17 cellular contexts compared by ENCODE assay signal in the genomic region with DNA sequence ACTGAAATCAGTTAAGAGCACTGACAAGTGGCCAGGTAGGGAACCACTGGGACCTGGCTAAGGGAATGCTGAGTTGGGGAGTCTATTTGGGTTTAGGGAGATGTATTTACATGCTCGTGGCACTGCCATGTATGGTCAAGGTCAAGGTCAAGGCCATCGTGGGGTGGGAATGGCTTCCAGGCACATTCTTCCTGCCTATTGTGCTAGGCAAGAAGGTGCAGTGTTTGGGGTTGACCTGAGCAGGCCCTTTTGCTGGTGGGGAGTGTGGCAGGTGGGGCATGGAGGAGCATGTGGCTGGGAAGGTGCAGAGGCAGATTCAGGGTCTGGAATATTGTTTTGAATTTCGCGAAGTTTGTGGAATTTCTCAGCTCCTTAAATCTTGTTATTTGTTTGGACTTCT. TPM values are rescaled to one million over a fixed set of nuclear protein-coding genes. Genes with fewer than 3 reads are reported as not detected.
DNase-seq lines count a peak whose midpoint lies in the region.
"Had no signal": no experiment of that assay in that cellular context is flagged by ENCODE, and none has a peak within 500 bp of the region (broad histone marks: within the 10 kb centered on the region; RNA-seq: fewer than 3 reads in every experiment).

No MANE protein-coding gene starts in this region.

- intact Hi-C loops in posterior vena cava (cut with DNase I) = loop anchor here (5.0 to 10.0 kb wide), 2 partner anchors 267 to 269 kb away; no protein-coding TSS in a partner anchor

- no peaks in the 10 kb centered on the region for H3K36me3 ChIP-seq in H7 (replicated peaks; ENCODE audit: control insufficient read depth, insufficient read depth, low read length)
- H3K36me3 ChIP-seq: BE2C had no signal

- DNase-seq in H7 (peak; percentile 24), caudate nucleus (lab: John Stamatoyannopoulos, UW) (no peak), mesenteric fat pad (ENCODE audit: low spot score) (peak; percentile 53), posterior vena cava (ENCODE audit: low spot score) (peak; percentile 45), HK-2 (ENCODE audit: unreplicated experiment) (no peak), NOMO-1 (lab: John Stamatoyannopoulos, UW; ENCODE audit: unreplicated experiment in 2 of 2) (no peak)
- DNase-seq in stimulated activated CD4-positive, alpha-beta T cell treated with anti-CD3 and anti-CD28 coated beads, Interleukin-4, amount 100 ng/mL, for 4 hours = no peak
- DNase-seq: BE2C; CD4-positive, CD25-positive, alpha-beta regulatory T cell; DMS79; GM23248; HCEC 1CT; NCI-H1105; NCI-H2081; NCI-H2171; NCI-H524 treated with DMSO at 0.1 percent for 48 hours; SHP77 had no signal

- peak overlapping the region; percentile 46 for H3K27ac ChIP-seq in caudate nucleus (ENCODE audit: low read depth, low read length)
- H3K27ac ChIP-seq: GM23248 had no signal

- H3K27me3 ChIP-seq in H7 (ENCODE audit: control insufficient read depth, insufficient read depth, low read length) = no peaks in the 10 kb centered on the region; the same call in 1 of the 2 replicates
- H3K27me3 ChIP-seq: BE2C had no signal

- H3K4me3 ChIP-seq in H7 (ENCODE audit: insufficient read depth, low read depth, low read length) = no peak overlapping the region
- H3K4me3 ChIP-seq: GM23248 had no signal

RNA-seq across cellular contexts. Expression of a gene that starts 17.8 kb away (rescaled TPM):
- 5.8 and 8.4 TPM in 2 replicates for total RNA-seq in H7 (2014; rRNA removed; shearing (Covaris generic))
- total RNA-seq in mesenteric fat pad (2.6 TPM), posterior vena cava (1 to 10 TPM; 2.2 to 3.1 TPM)
- total RNA-seq: GM23248 had no signal

Comparison
In these comparisons a context has a peak if more than half of its experiments do, and no peak if none do; other contexts are left out.
1. DNase-seq: peak in H7 (single experiment), mesenteric fat pad (single experiment) and posterior vena cava (single experiment); none in caudate nucleus (0 of 61), HK-2 (single experiment), stimulated activated CD4-positive, alpha-beta T cell treated with anti-CD3 and anti-CD28 coated beads, Interleukin-4, amount 100 ng/mL, for 4 hours (0 of 2) and NOMO-1 (0 of 2).